ENCODE assay signal across 8 cellular contexts in genomic region chr1:6157528-6158174, GRCh38. TPM values are rescaled to one million over a fixed set of nuclear protein-coding genes. Genes with fewer than 3 reads are reported as not detected.
A peak's percentile ranks its signal among the peaks of the same experiment; 100 is the strongest.
DNase-seq lines count a peak whose midpoint lies in the region; ATAC-seq and TF ChIP-seq lines count a peak whose summit lies in the region.

No MANE protein-coding gene starts in this region.

- WGBS in thyroid gland, 2 donors: 53 to 60% methylated on average over 10 to 15 of the region's 15 CpGs

- ATAC-seq in GM21447 (IDR thresholded peaks at IDR 0.05; ENCODE audit: unreplicated experiment): no peak
- ATAC-seq in HG02840 (IDR thresholded peaks at IDR 0.05; ENCODE audit: low FRiP score, unreplicated experiment): no peak

- no peaks in the 10 kb centered on the region for H3K36me3 Mint-ChIP-seq in HFFc6 (ENCODE audit: low read depth)

- CTCF ChIA-PET in RWPE1 (lab: Yijun Ruan, JAX): interaction anchor here (1.0 to 1.1 kb wide), 3 partner anchors 10 to 49 kb away, joined by 3 to 4 read pairs (median 3); no protein-coding TSS in a partner anchor

- peaks cover 43% of the 10 kb centered on the region for H3K27me3 Mint-ChIP-seq in HFFc6 (ENCODE audit: insufficient read depth)

- no peaks in the 10 kb centered on the region for H3K9me3 Mint-ChIP-seq in HFFc6

- TF ChIP-seq CTCF in HFFc6 (IDR thresholded peaks at IDR 0.05): no peak
- TF ChIP-seq CTCF in RWPE1 (conservative IDR thresholded peaks at IDR 0.05; ENCODE audit: low read depth): no peak
- TF ChIP-seq CTCF in thyroid gland (IDR thresholded peaks at IDR 0.05): no peak

- DNase-seq in 8988T (peak; percentile 94), HFFc6 (peak; percentile 24), RWPE1 (ENCODE audit: low spot score) (peak; percentile 99), islet precursor cell (peak; percentile 90), activated gamma-delta T cell treated with Interleukin-2 at 50 U/mL for 16 hours (no peak), thyroid gland (no peak)

- H3K4me1 ChIP-seq in thyroid gland: no peaks in the 10 kb centered on the region

- H3K36me3 ChIP-seq in thyroid gland: no peaks in the 10 kb centered on the region

- POLR2A ChIA-PET in RWPE1 (lab: Yijun Ruan, JAX; ENCODE audit: low non-redundant PET): no interaction called here

- H3K9me3 ChIP-seq in thyroid gland: no peaks in the 10 kb centered on the region

- H3K27ac Mint-ChIP-seq in HFFc6: no peak overlapping the region

- H3K4me1 Mint-ChIP-seq in HFFc6 (ENCODE audit: low read depth): peaks cover 11% of the 10 kb centered on the region

- peak overlapping the region; percentile 84 for H3K27ac ChIP-seq in RWPE1
- H3K27ac ChIP-seq in thyroid gland: no peak overlapping the region

- TF ChIP-seq POLR2A in thyroid gland (IDR thresholded peaks at IDR 0.05): no peak

- no peak overlapping the region for H3K4me3 ChIP-seq in thyroid gland (replicated peaks in 1 of 3)

- intact Hi-C loops in thyroid gland (cut with DNase I): no loop called here

- H3K27me3 ChIP-seq in thyroid gland: no peaks in the 10 kb centered on the region

- no peak overlapping the region for H3K4me3 Mint-ChIP-seq in HFFc6

RNA-seq across cellular contexts. Expression of gene CHD5, which starts 22.5 kb away (rescaled TPM):
- under 1 TPM in 4 of 6 experiments, not detected in 2; 0.05 to 0.36 (median 0.16) TPM for total RNA-seq in HFFc6 (2021; fragmentation: NEBNext Ultra II Directional; extraction: Animal tissue kit (Norgen Biotek cat#: 25700))
- under 1 TPM; 0.15 to 0.94 (median 0.26) TPM for total RNA-seq in thyroid gland

RNA-seq across cellular contexts. Expression of gene RPL22, which starts 41.7 kb away (rescaled TPM):
- 100 to 1,000 TPM; 233 to 341 (median 324) TPM for total RNA-seq in HFFc6 (2021; fragmentation: NEBNext Ultra II Directional; extraction: Animal tissue kit (Norgen Biotek cat#: 25700))
- total RNA-seq in thyroid gland: 100 to 1,000 TPM; 154 to 230 (median 181) TPM

RNA-seq across cellular contexts. Expression of gene RNF207, which starts 48.3 kb away (rescaled TPM):
- 1 to 10 TPM; 2.0 to 5.2 (median 2.9) TPM for total RNA-seq in HFFc6 (2021; fragmentation: NEBNext Ultra II Directional; extraction: Animal tissue kit (Norgen Biotek cat#: 25700))
- 10 to 100 TPM; 32.9 to 63.5 (median 47.0) TPM for total RNA-seq in thyroid gland

Comparison
In these comparisons a context has a peak if more than half of its experiments do, and no peak if none do; other contexts are left out.
1. DNase-seq: peak in 8988T (single experiment), HFFc6 (single experiment), RWPE1 (single experiment) and islet precursor cell (single experiment); none in activated gamma-delta T cell treated with Interleukin-2 at 50 U/mL for 16 hours (single experiment) and thyroid gland (0 of 2).
2. RNA of gene RNF207, which starts 48.3 kb away (total RNA-seq): 32.9 to 63.5 TPM in thyroid gland; 2.0 to 5.2 TPM in HFFc6; every median in the first group is over 4 times any median in the second.